In the genomic region with DNA sequence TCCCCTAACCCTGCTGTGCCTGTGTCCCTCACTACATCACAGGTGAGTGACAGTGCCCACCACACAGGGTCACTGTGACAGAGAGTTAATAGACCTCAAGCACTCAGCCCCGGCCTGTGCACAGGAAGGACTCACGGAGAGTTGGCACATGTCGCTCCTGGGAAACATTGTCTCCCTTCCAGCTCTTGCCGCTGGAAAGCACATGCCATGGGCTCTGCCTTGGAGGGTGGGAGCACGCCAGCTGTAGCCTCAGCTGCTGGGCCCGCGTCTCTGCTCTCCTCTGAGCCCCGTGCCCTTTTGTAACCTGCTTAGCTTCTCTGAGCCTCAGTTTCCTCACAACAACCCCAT, we compare ENCODE assay signal across 9 cellular contexts. TPM values are rescaled to one million over a fixed set of nuclear protein-coding genes. Genes with fewer than 3 reads are reported as not detected.
A peak's percentile ranks its signal among the peaks of the same experiment; 100 is the strongest.
DNase-seq lines count a peak whose midpoint lies in the region; ATAC-seq and TF ChIP-seq lines count a peak whose summit lies in the region.
"Had no signal": no experiment of that assay in that cellular context is flagged by ENCODE, and none has a peak within 500 bp of the region (broad histone marks: within the 10 kb centered on the region; RNA-seq: fewer than 3 reads in every experiment).

No MANE protein-coding gene starts in this region.

- no peaks in the 10 kb centered on the region for H3K9me2 ChIP-seq in GM23338 (ENCODE audit: insufficient read depth)

- H3K79me2 ChIP-seq in GM23338 (replicated peaks; ENCODE audit: insufficient read depth) = no peaks in the 10 kb centered on the region

- peaks cover 17% of the 10 kb centered on the region for H3K27me3 Mint-ChIP-seq in GM23338 (ENCODE audit: insufficient read depth, low read depth, poor library complexity)
- peaks cover 10% of the 10 kb centered on the region for H3K27me3 Mint-ChIP-seq in activated CD8-positive, alpha-beta T cell treated with anti-CD3 and anti-CD28 coated beads for 36 hours

- H3K4me1 ChIP-seq in GM23338 (ENCODE audit: insufficient read depth) (peaks cover 21% of the 10 kb centered on the region), left ventricle myocardium inferior (peaks cover 70% of the 10 kb centered on the region), psoas muscle (peaks cover 37% of the 10 kb centered on the region)

- CTCF ChIA-PET in activated CD8-positive, alpha-beta T cell treated with anti-CD3 and anti-CD28 coated beads for 36 hours (lab: Charles Lee) = interaction anchor here (8.8 kb wide), 1 partner anchor 15 kb away, joined by 67 read pairs; no protein-coding TSS in a partner anchor

- H3K36me3 Mint-ChIP-seq in GM23338 (ENCODE audit: low read depth) = no peaks in the 10 kb centered on the region
- no peaks in the 10 kb centered on the region for H3K36me3 Mint-ChIP-seq in activated CD8-positive, alpha-beta T cell treated with anti-CD3 and anti-CD28 coated beads for 36 hours (ENCODE audit: low read depth)

- no peaks in the 10 kb centered on the region for H3K36me3 ChIP-seq in GM23338 (ENCODE audit: insufficient read depth)
- no peaks in the 10 kb centered on the region for H3K36me3 ChIP-seq in left ventricle myocardium inferior
- H3K36me3 ChIP-seq in psoas muscle (ENCODE audit: insufficient read depth in 1 of 2, low read depth in 1 of 2) = no peaks in the 10 kb centered on the region

- H3K9me3 ChIP-seq in left ventricle myocardium inferior (replicated peaks) (no peaks in the 10 kb centered on the region), psoas muscle (no peaks in the 10 kb centered on the region)

- 0 out of 2 replicates have a peak, but pooled peaks cover 11% of the 10 kb centered on the region for H3F3A ChIP-seq in GM23338 (replicated peaks; ENCODE audit: low read depth)

- ATAC-seq in GM23338 (no peak; the same call in 2 of the 3 replicates), psoas muscle (peak; percentile 10 to 40 (median 22))
- ATAC-seq in activated CD8-positive, alpha-beta T cell treated with anti-CD3 and anti-CD28 coated beads for 36 hours = no peak

- H4K20me1 ChIP-seq in GM23338 (replicated peaks; ENCODE audit: insufficient read depth) = no peaks in the 10 kb centered on the region

- H3K4me1 Mint-ChIP-seq in GM23338 = peaks cover 26% of the 10 kb centered on the region
- peaks cover 15% of the 10 kb centered on the region for H3K4me1 Mint-ChIP-seq in activated CD8-positive, alpha-beta T cell treated with anti-CD3 and anti-CD28 coated beads for 36 hours (ENCODE audit: low read depth)

- WGBS in psoas muscle, 3 donors = 17 to 32% (median 26%) methylated on average over 8 of the region's 8 CpGs

- no peak overlapping the region for H3K27ac Mint-ChIP-seq in GM23338
- no peak overlapping the region for H3K27ac Mint-ChIP-seq in activated CD8-positive, alpha-beta T cell treated with anti-CD3 and anti-CD28 coated beads for 36 hours

- no peak for TF ChIP-seq POLR2A in erythroblast (IDR thresholded peaks at IDR 0.05; ENCODE audit: low read length)

- DNase-seq in GM23338 (ENCODE audit: low spot score) (no peak), left ventricle myocardium inferior (no peak), psoas muscle (peak in 1 of 2 donors; percentile 37), DMS153 (lab: John Stamatoyannopoulos, UW) (no peak), GM19238 (ENCODE audit: insufficient read length, low spot score) (no peak), erythroblast (lab: John Stamatoyannopoulos, UW) (no peak), NCI-H1930 (lab: John Stamatoyannopoulos, UW) (no peak)
- DNase-seq in activated CD8-positive, alpha-beta T cell treated with anti-CD3 and anti-CD28 coated beads for 36 hours = no peak
- DNase-seq: SW 1271 had no signal

- H3K27ac ChIP-seq in GM23338 (ENCODE audit: low read depth) (no peak overlapping the region), left ventricle myocardium inferior (replicated peaks) (peak overlapping the region; percentile 89), psoas muscle (peak overlapping the region; percentile 87)

- TF ChIP-seq CTCF in GM23338 (conservative IDR thresholded peaks at IDR 0.05; ENCODE audit: low read depth in 2 of 2) (no peak), left ventricle myocardium inferior (IDR thresholded peaks at IDR 0.05; ENCODE audit: borderline replicate concordance) (no peak), psoas muscle (IDR thresholded peaks at IDR 0.05) (no peak)
- TF ChIP-seq CTCF in activated CD8-positive, alpha-beta T cell treated with anti-CD3 and anti-CD28 coated beads for 36 hours (IDR thresholded peaks at IDR 0.05) = no peak

- peak overlapping the region; percentile 93 for H3K4me2 ChIP-seq in GM23338

- peak overlapping the region; percentile 74 for H3K4me3 ChIP-seq in GM23338
- peak overlapping the region; percentile 75 for H3K4me3 ChIP-seq in left ventricle myocardium inferior
- H3K4me3 ChIP-seq in psoas muscle = peak overlapping the region; percentile 80

- peak overlapping the region; percentile 71 for H3K4me3 Mint-ChIP-seq in GM23338
- H3K4me3 Mint-ChIP-seq in activated CD8-positive, alpha-beta T cell treated with anti-CD3 and anti-CD28 coated beads for 36 hours = peak overlapping the region; percentile 40

- intact Hi-C loops in activated CD8-positive, alpha-beta T cell treated with anti-CD3 and anti-CD28 coated beads for 36 hours (cut with micrococcal nuclease) = no loop called here
- intact Hi-C loops in left ventricle myocardium inferior (cut with micrococcal nuclease) (no loop called here), psoas muscle (cut with DNase I) (loop anchor here in 1 of 2 donors (5.0 kb wide), 1 partner anchor 60 kb away; a partner anchor contains a TSS)

- no peaks in the 10 kb centered on the region for H3K9me3 Mint-ChIP-seq in GM23338
- H3K9me3 Mint-ChIP-seq in activated CD8-positive, alpha-beta T cell treated with anti-CD3 and anti-CD28 coated beads for 36 hours = no peaks in the 10 kb centered on the region

- POLR2A ChIA-PET in activated CD8-positive, alpha-beta T cell treated with anti-CD3 and anti-CD28 coated beads for 36 hours (lab: Charles Lee) = no interaction called here

- H3K27me3 ChIP-seq in GM23338 (ENCODE audit: insufficient read depth) = peaks cover 8% of the 10 kb centered on the region
- H3K27me3 ChIP-seq in left ventricle myocardium inferior (ENCODE audit: low read depth) = peaks cover 15% of the 10 kb centered on the region
- H3K27me3 ChIP-seq in psoas muscle (ENCODE audit: insufficient read depth in 3 of 3, low read length in 2 of 3) = no peaks in the 10 kb centered on the region

- H2AFZ ChIP-seq in GM23338 = peak overlapping the region; percentile 97

TF ChIP-seq in GM23338, 12 proteins besides CTCF, POLR2A, EP300 and RAD21 (continues in another document):
- TF ChIP-seq EZH2phosphoT487 (IDR thresholded peaks at IDR 0.05; ENCODE audit: unreplicated experiment) (no peak), STAT1 (IDR thresholded peaks at IDR 0.05; ENCODE audit: unreplicated experiment) (no peak)

RNA-seq across cellular contexts. Expression of a gene that starts 0.7 kb away (rescaled TPM):
- 16.2 and 16.7 TPM in 2 replicates for total RNA-seq in GM23338 (2014; rRNA removed; shearing (Covaris generic))
- 12.7 and 13.8 TPM in 2 replicates for polyA plus RNA-seq in GM23338 (2016; fragmentation: Nextera tagmentation; extraction: Ambion mirVana)
- under 1 TPM in 1 of 2 experiments, not detected in 1; 0.56 TPM for total RNA-seq in activated CD8-positive, alpha-beta T cell treated with anti-CD3 and anti-CD28 coated beads for 36 hours
- total RNA-seq in left ventricle myocardium inferior = 49.5 TPM
- 10 to 100 TPM in 3 of 4 donors, 1 to 10 TPM in 1; 9.7 to 41.7 (median 27.5) TPM for total RNA-seq in psoas muscle
- 10 to 100 TPM; 14.2 to 56.5 (median 20.9) TPM for polyA plus RNA-seq in psoas muscle

RNA-seq across cellular contexts. Expression of a gene that starts 34.5 kb away (rescaled TPM):
- 2.5 and 3.1 TPM in 2 replicates for total RNA-seq in GM23338 (2014; rRNA removed; shearing (Covaris generic))
- 0.92 TPM in 2 replicates for polyA plus RNA-seq in GM23338 (2016; fragmentation: Nextera tagmentation; extraction: Ambion mirVana)
- not detected for total RNA-seq in activated CD8-positive, alpha-beta T cell treated with anti-CD3 and anti-CD28 coated beads for 36 hours
- total RNA-seq in left ventricle myocardium inferior = 0.05 TPM
- total RNA-seq in psoas muscle = under 1 TPM in 3 of 4 donors, not detected in 1; 0.20 to 0.61 (median 0.48) TPM
- under 1 TPM; 0.17 to 0.38 (median 0.18) TPM for polyA plus RNA-seq in psoas muscle

Comparison
In these comparisons a context has a peak if more than half of its experiments do, and no peak if none do; other contexts are left out.
1. ATAC-seq: peak in psoas muscle (4 of 4); none in GM23338 (single experiment) and activated CD8-positive, alpha-beta T cell treated with anti-CD3 and anti-CD28 coated beads for 36 hours (single experiment).
2. RNA of a gene that starts 0.7 kb away (total RNA-seq): 49.5 TPM in left ventricle myocardium inferior (single experiment), 9.7 to 41.7 TPM in psoas muscle and 16.2 to 16.7 TPM in GM23338; 0.56 TPM in activated CD8-positive, alpha-beta T cell treated with anti-CD3 and anti-CD28 coated beads for 36 hours; every median in the first group is over 4 times any median in the second.
3. Peak in every context shown above with its lines, with median percentiles within 50 percentile points of each other: H3K4me3 ChIP-seq.